Comparison of ENCODE assay signal across 23 cellular contexts in genomic region chr5:53219174-53219573, GRCh38.
DNase-seq lines count a peak whose midpoint lies in the region; ATAC-seq and TF ChIP-seq lines count a peak whose summit lies in the region.
"Had no signal": no experiment of that assay in that cellular context is flagged by ENCODE, and none has a peak within 500 bp of the region (broad histone marks: within the 10 kb centered on the region; RNA-seq: fewer than 3 reads in every experiment).

No MANE protein-coding gene starts in this region.

- H3K79me1 ChIP-seq in mesenchymal stem cell (replicated peaks; ENCODE audit: low read length, poor library complexity, severe bottlenecking): no peaks in the 10 kb centered on the region

- intact Hi-C loops in ovary (cut with DNase I): no loop called here

- H3K14ac ChIP-seq in mesenchymal stem cell (ENCODE audit: low read length in 2 of 2): no peak overlapping the region

- H2BK5ac ChIP-seq in mesenchymal stem cell (ENCODE audit: low read depth, low read length, poor library complexity, severe bottlenecking): no peak overlapping the region

- no peak overlapping the region for H3K23ac ChIP-seq in mesenchymal stem cell (ENCODE audit: low read length in 2 of 2)

- no peak overlapping the region for H2AK5ac ChIP-seq in mesenchymal stem cell (ENCODE audit: low read length, severe bottlenecking)

- H3K9me3 ChIP-seq in OCI-LY3 (ENCODE audit: insufficient read depth, low read length): peaks cover 4% of the 10 kb centered on the region; the same call in 1 of the 2 replicates
- peaks cover 20% of the 10 kb centered on the region for H3K9me3 ChIP-seq in mesenchymal stem cell (ENCODE audit: control insufficient read depth, low read length)
- no peaks in the 10 kb centered on the region for H3K9me3 ChIP-seq in ovary

- H3K27me3 ChIP-seq in GM06990 (replicated peaks; ENCODE audit: control insufficient read depth, insufficient read depth, low read length): no peaks in the 10 kb centered on the region
- no peaks in the 10 kb centered on the region for H3K27me3 ChIP-seq in OCI-LY3 (ENCODE audit: low read depth, low read length)
- H3K27me3 ChIP-seq in mesenchymal stem cell (ENCODE audit: control insufficient read depth in 1 of 2, insufficient read depth in 1 of 2, low read length in 2 of 2): no peaks in the 10 kb centered on the region
- H3K27me3 ChIP-seq in ovary: no peaks in the 10 kb centered on the region
- H3K27me3 ChIP-seq: BLaER1 treated with 17β-estradiol and CSF1 and Interleukin-3, amounts not matched to agents 10 nM and 100 nM; MG63; SJSA1 had no signal

- H3K4me1 ChIP-seq in OCI-LY3 (ENCODE audit: low read length) (peaks cover 17% of the 10 kb centered on the region), mesenchymal stem cell (ENCODE audit: control insufficient read depth, insufficient read depth, low read depth, low read length) (no peaks in the 10 kb centered on the region), ovary (ENCODE audit: insufficient read depth) (no peaks in the 10 kb centered on the region)
- H3K4me1 ChIP-seq: BLaER1 treated with 17β-estradiol and CSF1 and Interleukin-3, amounts not matched to agents 10 nM and 100 nM; SJSA1 had no signal

- WGBS in mesenchymal stem cell: 90% methylated on average over 6 of the region's 6 CpGs
- 82 to 85% (median 84%) methylated on average over 6 of the region's 6 CpGs for WGBS in ovary, 3 donors

- no peak overlapping the region for H2BK120ac ChIP-seq in mesenchymal stem cell (ENCODE audit: low read depth, low read length)

- ATAC-seq in GM18520 (IDR thresholded peaks at IDR 0.05; ENCODE audit: unreplicated experiment) (peak; percentile 69), GM21786 (IDR thresholded peaks at IDR 0.05; ENCODE audit: unreplicated experiment) (peak; percentile 42), GM18861 (IDR thresholded peaks at IDR 0.05; ENCODE audit: unreplicated experiment) (no peak)
- ATAC-seq: GM23338, PC-3 had no signal

- TF ChIP-seq POLR2A in ovary (IDR thresholded peaks at IDR 0.05): no peak

- peak overlapping the region; percentile 79 for H3K4me2 ChIP-seq in OCI-LY3 (ENCODE audit: low read length)
- H3K4me2 ChIP-seq in mesenchymal stem cell (ENCODE audit: low read length, poor library complexity, severe bottlenecking): no peak overlapping the region
- H3K4me2 ChIP-seq: BLaER1 treated with 17β-estradiol and CSF1 and Interleukin-3, amounts not matched to agents 10 nM and 100 nM; GM23338 had no signal

- H3K4me3 ChIP-seq in GM06990 (replicated peaks; ENCODE audit: low read depth, low read length): no peak overlapping the region
- peak overlapping the region; percentile 60 for H3K4me3 ChIP-seq in OCI-LY3 (ENCODE audit: low read length)
- H3K4me3 ChIP-seq in mesenchymal stem cell (ENCODE audit: insufficient read depth in 1 of 2, low read depth in 1 of 2, low read length in 2 of 2): no peak overlapping the region
- no peak overlapping the region for H3K4me3 ChIP-seq in ovary
- H3K4me3 ChIP-seq: BLaER1 treated with 17β-estradiol and CSF1 and Interleukin-3, amounts not matched to agents 10 nM and 100 nM; GM23338; MG63; SJSA1 had no signal

- no peak overlapping the region for H2BK15ac ChIP-seq in mesenchymal stem cell (ENCODE audit: low read depth, poor library complexity, severe bottlenecking)

- H3K9ac ChIP-seq in OCI-LY3 (ENCODE audit: low read length) (peak overlapping the region; percentile 53), mesenchymal stem cell (ENCODE audit: low read length) (no peak overlapping the region)
- H3K9ac ChIP-seq: BLaER1 treated with 17β-estradiol and CSF1 and Interleukin-3, amounts not matched to agents 10 nM and 100 nM had no signal

- no peak overlapping the region for H3K18ac ChIP-seq in mesenchymal stem cell (ENCODE audit: low read depth in 1 of 2, low read length in 2 of 2)

- H3K79me2 ChIP-seq in OCI-LY3 (ENCODE audit: low read length): no peaks in the 10 kb centered on the region

- peak overlapping the region; percentile 73; the same call in 1 of the 2 replicates for H2AFZ ChIP-seq in OCI-LY3 (ENCODE audit: low read depth, low read length)
- no peak overlapping the region for H2AFZ ChIP-seq in mesenchymal stem cell (ENCODE audit: low read depth, low read length)
- H2AFZ ChIP-seq: GM23338 had no signal

- no peaks in the 10 kb centered on the region for H4K20me1 ChIP-seq in OCI-LY3 (ENCODE audit: insufficient read depth, low read length)
- H4K20me1 ChIP-seq: BLaER1 treated with 17β-estradiol and CSF1 and Interleukin-3, amounts not matched to agents 10 nM and 100 nM had no signal

- no peak overlapping the region for H4K91ac ChIP-seq in mesenchymal stem cell (ENCODE audit: low read length)

- DNase-seq in GM06990 (ENCODE audit: extremely low read depth, insufficient read length): no peak
- DNase-seq in mesenchymal stem cell: no peak
- no peak for DNase-seq in ovary
- no peak for DNase-seq in activated effector memory CD4-positive, alpha-beta T cell treated with anti-CD3 and anti-CD28 coated beads, Interleukin-2, amount 50 U/mL, for 16 hours
- DNase-seq: DMS 273 treated with DMSO at 0.1 percent for 48 hours; GDM1; IMR-90; Karpas-422; MG63; NCI-H1105 treated with DMSO at 0.1 percent for 48 hours; NCI-H187; NCI-H69; NK-92 treated with Interleukin-12 subunit alpha and Interleukin-12 subunit beta, amount 100 ng/mL, for 24 hours; PC-3; SW 1271 had no signal

- TF ChIP-seq EP300 in ovary (IDR thresholded peaks at IDR 0.05): no peak

- no peak overlapping the region for H3K4ac ChIP-seq in mesenchymal stem cell (ENCODE audit: low read depth in 1 of 2, low read length in 2 of 2)

- H4K8ac ChIP-seq in mesenchymal stem cell (ENCODE audit: low read length): no peak overlapping the region

- TF ChIP-seq CTCF in GM06990 (IDR thresholded peaks at IDR 0.05; ENCODE audit: insufficient read depth, low read length, poor library complexity, severe bottlenecking) (peak; percentile 2), OCI-LY3 (IDR thresholded peaks at IDR 0.05; ENCODE audit: low read depth, low read length) (peak; percentile 11; the same call in 1 of the 2 replicates), ovary (IDR thresholded peaks at IDR 0.05) (no peak)

- no peak overlapping the region for H2BK12ac ChIP-seq in mesenchymal stem cell (ENCODE audit: low read length in 2 of 2)

- H3K36me3 ChIP-seq in GM06990 (ENCODE audit: control insufficient read depth, insufficient read depth, low read length) (no peaks in the 10 kb centered on the region), OCI-LY3 (replicated peaks; ENCODE audit: low read depth, low read length) (peaks cover 8% of the 10 kb centered on the region), mesenchymal stem cell (ENCODE audit: control insufficient read depth in 1 of 2, insufficient read depth in 2 of 2, low read depth in 1 of 2, low read length in 2 of 2) (no peaks in the 10 kb centered on the region), ovary (no peaks in the 10 kb centered on the region)
- H3K36me3 ChIP-seq: BLaER1 treated with 17β-estradiol and CSF1 and Interleukin-3, amounts not matched to agents 10 nM and 100 nM; MG63; SJSA1 had no signal

- H3K27ac ChIP-seq in OCI-LY3 (ENCODE audit: low read length) (peak overlapping the region; percentile 76), mesenchymal stem cell (ENCODE audit: low read length, poor library complexity, severe bottlenecking) (no peak overlapping the region), ovary (no peak overlapping the region)
- H3K27ac ChIP-seq: BLaER1 treated with 17β-estradiol and CSF1 and Interleukin-3, amounts not matched to agents 10 nM and 100 nM; RWPE1; SJSA1 had no signal

Comparison
In these comparisons a context has a peak if more than half of its experiments do, and no peak if none do; other contexts are left out.
1. CTCF ChIP-seq: peak in GM06990 (single experiment) and OCI-LY3 (single experiment); none in ovary (0 of 3).